ENCODE assay signal across 25 cellular contexts in the genomic region with DNA sequence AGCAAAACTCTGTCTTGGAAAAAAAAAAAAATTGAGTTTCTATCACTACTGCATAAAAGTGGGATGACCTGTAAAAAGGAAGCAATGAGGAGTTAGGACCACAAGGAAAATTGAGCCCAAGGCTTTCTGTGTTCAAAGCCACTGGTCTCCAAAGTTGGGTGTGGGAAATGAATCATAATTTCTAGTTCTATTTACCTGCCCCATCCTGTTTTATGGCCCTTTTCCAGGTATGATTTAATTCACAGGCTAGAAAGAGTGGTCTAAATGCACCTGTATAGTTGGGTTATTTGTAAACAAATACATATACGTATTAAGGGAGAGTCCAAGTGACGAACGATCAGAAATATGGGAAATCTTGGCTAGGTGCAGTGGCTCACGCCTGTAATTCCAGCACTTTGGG. TPM values are rescaled to one million over a fixed set of nuclear protein-coding genes. Genes with fewer than 3 reads are reported as not detected.
"Had no signal": no experiment of that assay in that cellular context is flagged by ENCODE, and none has a peak within 500 bp of the region (broad histone marks: within the 10 kb centered on the region; RNA-seq: fewer than 3 reads in every experiment).

No MANE protein-coding gene starts in this region.

- H3K36me3 Mint-ChIP-seq: activated CD8-positive, alpha-beta memory T cell treated with anti-CD3 and anti-CD28 coated beads, Interleukin-2, amount 10 ng/mL, durations not matched to agents 7 days and 5 days; activated naive CD4-positive, alpha-beta T cell treated with anti-CD3 and anti-CD28 coated beads, Interleukin-2, amount 50 U/mL, for 24 hours; T-cell had no signal

- DNase-seq: activated B cell treated with CpG ODN at 0.5 μM for 24 hours; activated CD4-positive, alpha-beta T cell treated with anti-CD3 and anti-CD28 coated beads for 1 hour; activated CD4-positive, alpha-beta T cell treated with anti-CD3 and anti-CD28 coated beads, Interleukin-2, amount 10 ng/mL, durations not matched to agents 24 days and 14 days; activated CD4-positive, alpha-beta T cell treated with anti-CD3 and anti-CD28 coated beads, Interleukin-2, amount 50 U/mL, for 48 hours; activated CD8-positive, alpha-beta memory T cell treated with anti-CD3 and anti-CD28 coated beads, Interleukin-2, amount 10 ng/mL, durations not matched to agents 7 days and 5 days; activated effector memory CD4-positive, alpha-beta T cell treated with Interleukin-2 at 50 U/mL for 16 hours; activated naive CD4-positive, alpha-beta T cell; activated T-cell treated with anti-CD3 and anti-CD28 coated beads, Interleukin-2, amount 50 U/mL, for 24 hours; aorta; MM.1S; NCI-H1105; NCI-H1436 treated with DMSO at 0.1 percent for 48 hours; NCI-H187; NCI-H2081 treated with DMSO at 0.1 percent for 48 hours; NCI-H446; NCI-H524; SIG-M5; T-cell; T-helper 2 cell; T1000 had no signal

- ATAC-seq: activated CD8-positive, alpha-beta memory T cell treated with anti-CD3 and anti-CD28 coated beads, Interleukin-2, amount 10 ng/mL, durations not matched to agents 7 days and 5 days; T-cell had no signal

- H3K9me3 Mint-ChIP-seq: activated B cell treated with CpG ODN at 0.5 μM for 24 hours; activated CD4-positive, alpha-beta T cell treated with anti-CD3 and anti-CD28 coated beads, Interleukin-2, amount 10 ng/mL, durations not matched to agents 24 days and 14 days; activated naive CD4-positive, alpha-beta T cell treated with anti-CD3 and anti-CD28 coated beads, Interleukin-2, amount 50 U/mL, for 24 hours; activated T-cell treated with anti-CD3 and anti-CD28 coated beads, Interleukin-2, amount 50 U/mL, for 24 hours; activated T-helper 1 cell treated with anti-CD3 and anti-CD28 coated beads, Interleukin-12 subunit alpha, Interleukin-12 subunit beta, Interleukin-2, Interleukin-4 antibody, amounts not matched to agents 30 ng/mL and 10 ng/mL and 1 ng/mL, durations not matched to agents 14 hours and 24 hours and 36 hours; central memory CD8-positive, alpha-beta T cell had no signal

- H3K27me3 Mint-ChIP-seq: activated B cell treated with CpG ODN at 0.5 μM for 24 hours; activated CD8-positive, alpha-beta memory T cell treated with anti-CD3 and anti-CD28 coated beads, Interleukin-2, amount 10 ng/mL, durations not matched to agents 7 days and 5 days; activated naive CD4-positive, alpha-beta T cell treated with anti-CD3 and anti-CD28 coated beads, Interleukin-2, amount 50 U/mL, for 24 hours; activated T-cell treated with anti-CD3 and anti-CD28 coated beads, Interleukin-2, amount 50 U/mL, for 24 hours; central memory CD8-positive, alpha-beta T cell; T-cell had no signal

- H3K27ac Mint-ChIP-seq: activated B cell treated with CpG ODN at 0.5 μM for 24 hours; activated CD4-positive, alpha-beta T cell treated with anti-CD3 and anti-CD28 coated beads, Interleukin-2, amount 10 ng/mL, durations not matched to agents 24 days and 14 days; activated CD8-positive, alpha-beta memory T cell treated with anti-CD3 and anti-CD28 coated beads, Interleukin-2, amount 10 ng/mL, durations not matched to agents 7 days and 5 days; activated naive CD4-positive, alpha-beta T cell treated with anti-CD3 and anti-CD28 coated beads, Interleukin-2, amount 50 U/mL, for 24 hours; activated T-cell treated with anti-CD3 and anti-CD28 coated beads, Interleukin-2, amount 50 U/mL, for 24 hours; activated T-helper 1 cell treated with anti-CD3 and anti-CD28 coated beads, Interleukin-12 subunit alpha, Interleukin-12 subunit beta, Interleukin-2, Interleukin-4 antibody, amounts not matched to agents 30 ng/mL and 10 ng/mL and 1 ng/mL, durations not matched to agents 14 hours and 24 hours and 36 hours; T-cell had no signal

- H3K4me3 Mint-ChIP-seq: activated B cell treated with CpG ODN at 0.5 μM for 24 hours; activated CD4-positive, alpha-beta T cell treated with anti-CD3 and anti-CD28 coated beads, Interleukin-2, amount 10 ng/mL, durations not matched to agents 24 days and 14 days; activated CD8-positive, alpha-beta memory T cell treated with anti-CD3 and anti-CD28 coated beads, Interleukin-2, amount 10 ng/mL, durations not matched to agents 7 days and 5 days; activated naive CD4-positive, alpha-beta T cell treated with anti-CD3 and anti-CD28 coated beads, Interleukin-2, amount 50 U/mL, for 24 hours; activated T-cell treated with anti-CD3 and anti-CD28 coated beads, Interleukin-2, amount 50 U/mL, for 24 hours; activated T-helper 1 cell treated with anti-CD3 and anti-CD28 coated beads, Interleukin-12 subunit alpha, Interleukin-12 subunit beta, Interleukin-2, Interleukin-4 antibody, amounts not matched to agents 30 ng/mL and 10 ng/mL and 1 ng/mL, durations not matched to agents 14 hours and 24 hours and 36 hours; central memory CD8-positive, alpha-beta T cell; T-cell had no signal

- FAIRE-seq: RCC 7860, TTC549 had no signal

- H3K4me1 Mint-ChIP-seq: activated B cell treated with CpG ODN at 0.5 μM for 24 hours; activated CD4-positive, alpha-beta T cell treated with anti-CD3 and anti-CD28 coated beads, Interleukin-2, amount 10 ng/mL, durations not matched to agents 24 days and 14 days; activated CD8-positive, alpha-beta memory T cell treated with anti-CD3 and anti-CD28 coated beads, Interleukin-2, amount 10 ng/mL, durations not matched to agents 7 days and 5 days; activated naive CD4-positive, alpha-beta T cell treated with anti-CD3 and anti-CD28 coated beads, Interleukin-2, amount 50 U/mL, for 24 hours; central memory CD8-positive, alpha-beta T cell; T-cell had no signal

RNA-seq across cellular contexts. Expression of gene PODNL1, which starts 8.2 kb away (rescaled TPM):
- total RNA-seq: activated B cell treated with CpG ODN at 0.5 μM for 24 hours; activated CD4-positive, alpha-beta T cell treated with anti-CD3 and anti-CD28 coated beads, Interleukin-2, amount 10 ng/mL, durations not matched to agents 24 days and 14 days; activated T-helper 1 cell treated with anti-CD3 and anti-CD28 coated beads, Interleukin-12 subunit alpha, Interleukin-12 subunit beta, Interleukin-2, Interleukin-4 antibody, amounts not matched to agents 30 ng/mL and 10 ng/mL and 1 ng/mL, durations not matched to agents 14 hours and 24 hours and 36 hours had no signal
